Comparison of ENCODE assay signal across 8 cellular contexts in genomic region chr17:61410100-61410551, GRCh38. TPM values are rescaled to one million over a fixed set of nuclear protein-coding genes. Genes with fewer than 3 reads are reported as not detected.
A peak's percentile ranks its signal among the peaks of the same experiment; 100 is the strongest.
DNase-seq lines count a peak whose midpoint lies in the region; ATAC-seq, FAIRE-seq and TF ChIP-seq lines count a peak whose summit lies in the region.

No MANE protein-coding gene starts in this region.

- no peaks in the 10 kb centered on the region for H3K27me3 ChIP-seq in RWPE2 (ENCODE audit: insufficient read depth, poor library complexity, severe bottlenecking)
- no peaks in the 10 kb centered on the region for H3K27me3 ChIP-seq in fibroblast of lung (ENCODE audit: control insufficient read depth, insufficient read depth, low read length)

- peak overlapping the region; percentile 81 for H3K9ac ChIP-seq in fibroblast of lung (ENCODE audit: insufficient read depth, low read length)

- H3K27me3 Mint-ChIP-seq in progenitor cell of endocrine pancreas: peaks cover 59% of the 10 kb centered on the region

- no peak for ATAC-seq in RWPE2 (ENCODE audit: low read depth)
- ATAC-seq in GM19351 (IDR thresholded peaks at IDR 0.05; ENCODE audit: unreplicated experiment): no peak
- ATAC-seq in GM18867 (IDR thresholded peaks at IDR 0.05; ENCODE audit: unreplicated experiment): no peak

- H3K9me3 ChIP-seq in RWPE2 (ENCODE audit: severe bottlenecking) (no peaks in the 10 kb centered on the region), fibroblast of lung (ENCODE audit: control insufficient read depth, insufficient read depth, low read depth, low read length) (no peaks in the 10 kb centered on the region)

- peak overlapping the region; percentile 71 for H3K27ac Mint-ChIP-seq in progenitor cell of endocrine pancreas

- no peaks in the 10 kb centered on the region for H3K36me3 Mint-ChIP-seq in progenitor cell of endocrine pancreas (ENCODE audit: insufficient read depth)

- peak overlapping the region; percentile 69 for H3K4me3 Mint-ChIP-seq in progenitor cell of endocrine pancreas (ENCODE audit: low read depth)

- FAIRE-seq in RCC 7860 (lab: Jason Lieb, UNC): no peak

- DNase-seq in GM10266 (ENCODE audit: extremely low spot score): peak; percentile 39
- DNase-seq in RWPE2 (ENCODE audit: low spot score): peak; percentile 53
- no peak for DNase-seq in fibroblast of lung (ENCODE audit: low read depth in 2 of 2)
- DNase-seq in progenitor cell of endocrine pancreas (ENCODE audit: low spot score, unreplicated experiment): no peak
- no peak for DNase-seq in RCC 7860 (ENCODE audit: low spot score)
- DNase-seq in dedifferentiated amniotic fluid mesenchymal stem cell (ENCODE audit: extremely low spot score): no peak

- no peaks in the 10 kb centered on the region for H3K9me3 Mint-ChIP-seq in progenitor cell of endocrine pancreas (ENCODE audit: low read depth)

- H3K4me1 Mint-ChIP-seq in progenitor cell of endocrine pancreas (ENCODE audit: low read depth): peaks cover 2% of the 10 kb centered on the region

- no peak for TF ChIP-seq CTCF in GM10266 (IDR thresholded peaks at IDR 0.05; ENCODE audit: control insufficient read depth, insufficient read depth, low read depth, missing control alignments)
- no peak for TF ChIP-seq CTCF in RWPE2 (IDR thresholded peaks at IDR 0.05; ENCODE audit: poor library complexity, severe bottlenecking)
- TF ChIP-seq CTCF in fibroblast of lung (conservative IDR thresholded peaks at IDR 0.05 in 1 of 2, IDR thresholded peaks at IDR 0.05 in 1 of 2; ENCODE audit: low read depth in 1 of 2, low read length in 2 of 2): no peak
- no peak for TF ChIP-seq CTCF in progenitor cell of endocrine pancreas (IDR thresholded peaks at IDR 0.05; ENCODE audit: unreplicated experiment)

- H3K4me3 ChIP-seq in RWPE2 (ENCODE audit: severe bottlenecking) (no peak overlapping the region), fibroblast of lung (replicated peaks in 1 of 4; ENCODE audit: control extremely low read depth in 1 of 4, insufficient read depth in 1 of 4, low read depth in 3 of 4, low read length in 4 of 4) (peak overlapping the region; percentile 28 to 81 (median 28))

- peaks cover 71% of the 10 kb centered on the region for H3K79me2 ChIP-seq in fibroblast of lung (ENCODE audit: control insufficient read depth, insufficient read depth, low read length)

- H3K27ac ChIP-seq in RWPE2 (ENCODE audit: poor library complexity, severe bottlenecking) (no peak overlapping the region), fibroblast of lung (ENCODE audit: insufficient read depth, low read length) (peak overlapping the region; percentile 89)

- H3K36me3 ChIP-seq in RWPE2 (ENCODE audit: low read depth) (no peaks in the 10 kb centered on the region), fibroblast of lung (ENCODE audit: control insufficient read depth, insufficient read depth, low read length) (peaks cover 35% of the 10 kb centered on the region)

- H2AFZ ChIP-seq in fibroblast of lung (ENCODE audit: low read length): no peak overlapping the region

- H4K20me1 ChIP-seq in fibroblast of lung (ENCODE audit: control insufficient read depth, extremely low read depth, insufficient read depth, low read length): no peaks in the 10 kb centered on the region

- H3K4me1 ChIP-seq in RWPE2 (ENCODE audit: insufficient read depth, poor library complexity, severe bottlenecking) (no peaks in the 10 kb centered on the region), fibroblast of lung (ENCODE audit: control insufficient read depth, extremely low read depth, insufficient read depth, low read length) (peaks cover 30% of the 10 kb centered on the region)

- peak overlapping the region; percentile 86 for H3K4me2 ChIP-seq in fibroblast of lung (ENCODE audit: extremely low read depth, insufficient read depth, low read length)

RNA-seq across cellular contexts. Expression of gene TBX2, which starts 10.5 kb away (rescaled TPM):
- total RNA-seq in fibroblast of lung (98.1 and 148 TPM in 2 replicates), progenitor cell of endocrine pancreas (1.1 and 3.6 TPM in 2 replicates)
- 40.5 and 64.9 TPM in 2 replicates for polyA plus RNA-seq in fibroblast of lung
- 86.7 and 151 TPM in 2 replicates for polyA plus RNA-seq in fibroblast of lung (2012)
- polyA minus RNA-seq in fibroblast of lung (ENCODE audit: low replicate concordance): 102 and 172 TPM in 2 replicates

RNA-seq across cellular contexts. Expression of gene TBX4, which starts 42.1 kb away (rescaled TPM):
- total RNA-seq in fibroblast of lung: 35.2 and 44.1 TPM in 2 replicates
- 84.3 and 93.9 TPM in 2 replicates for polyA plus RNA-seq in fibroblast of lung
- polyA plus RNA-seq in fibroblast of lung (2012): 55.1 and 85.4 TPM in 2 replicates
- 133 and 151 TPM in 2 replicates for polyA minus RNA-seq in fibroblast of lung (ENCODE audit: low replicate concordance)
- not detected in 2 replicates for total RNA-seq in progenitor cell of endocrine pancreas

Comparison
In these comparisons a context has a peak if more than half of its experiments do, and no peak if none do; other contexts are left out.
1. DNase-seq: peak in GM10266 (single experiment) and RWPE2 (single experiment); none in fibroblast of lung (0 of 2), progenitor cell of endocrine pancreas (single experiment), RCC 7860 (single experiment) and dedifferentiated amniotic fluid mesenchymal stem cell (single experiment).
2. RNA of gene TBX2, which starts 10.5 kb away (total RNA-seq): 98.1 to 148 TPM in fibroblast of lung; 1.1 to 3.6 TPM in progenitor cell of endocrine pancreas; every median in the first group is over 10 times any median in the second.
3. RNA of gene TBX4, which starts 42.1 kb away (total RNA-seq): 35.2 to 44.1 TPM in fibroblast of lung; not detected in progenitor cell of endocrine pancreas; every median in the first group is over 10 times any median in the second.